8 cellular contexts compared by ENCODE assay signal in the genomic region with DNA sequence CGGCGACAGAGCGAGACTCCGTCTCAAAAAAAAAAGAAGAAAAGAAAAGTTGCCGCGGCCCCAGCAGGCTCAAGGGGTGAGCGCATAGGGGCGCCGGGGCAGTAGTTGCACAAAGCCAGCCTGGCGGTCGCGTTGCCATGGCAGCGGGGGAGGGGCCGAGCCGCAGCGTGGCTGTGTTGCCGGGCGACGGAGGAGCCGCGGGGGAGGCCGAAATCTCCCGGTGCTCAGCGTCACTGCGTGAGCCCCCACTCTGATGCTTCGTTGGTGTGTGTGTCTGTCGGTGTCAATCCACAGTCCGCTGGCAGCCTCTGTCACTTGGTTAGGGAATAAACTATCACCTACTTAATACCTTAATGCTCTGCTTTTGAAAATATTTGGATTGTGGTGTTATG.
DNase-seq lines count a peak whose midpoint lies in the region; ATAC-seq and TF ChIP-seq lines count a peak whose summit lies in the region.

No MANE protein-coding gene starts in this region.

- H2AFZ ChIP-seq in neural cell (ENCODE audit: low read depth, low read length) = peak overlapping the region; percentile 63

- peak overlapping the region; percentile 77 for H3K4me2 ChIP-seq in neural cell (ENCODE audit: low read length)

- peak overlapping the region; percentile 83 to 98 for H3K4me3 Mint-ChIP-seq in CD14-positive monocyte
- peak overlapping the region; percentile 83 for H3K4me3 Mint-ChIP-seq in stimulated activated naive CD8-positive, alpha-beta T cell treated with anti-CD3 and anti-CD28 coated beads, Interleukin-15, amount 100 ng/mL, for 72 hours

- H3K36me3 ChIP-seq in neural cell (ENCODE audit: insufficient read depth, low read length) = no peaks in the 10 kb centered on the region

- ATAC-seq in GM19455 (IDR thresholded peaks at IDR 0.05; ENCODE audit: unreplicated experiment) = peak; percentile 71
- peak; percentile 66 for ATAC-seq in HG03558 (IDR thresholded peaks at IDR 0.05; ENCODE audit: extremely low read depth, unreplicated experiment)
- ATAC-seq in stimulated activated naive CD8-positive, alpha-beta T cell treated with anti-CD3 and anti-CD28 coated beads, Interleukin-15, amount 100 ng/mL, for 72 hours = peak; percentile 96

- DNase-seq in CD14-positive monocyte (ENCODE audit: low spot score) (no peak), RPMI7951 (ENCODE audit: low read depth) (peak; percentile 79), activated gamma-delta T cell treated with Interleukin-2 at 50 U/mL for 16 hours (peak; percentile 91), foreskin melanocyte (peak; percentile 45)
- peak; percentile 85 to 87 for DNase-seq in stimulated activated naive CD8-positive, alpha-beta T cell treated with anti-CD3 and anti-CD28 coated beads, Interleukin-15, amount 100 ng/mL, for 72 hours

- no peaks in the 10 kb centered on the region for H3K9me3 ChIP-seq in neural cell (ENCODE audit: low read length)

- H3K9me3 Mint-ChIP-seq in CD14-positive monocyte = peaks cover 0 to 5% (median 0%) of the 10 kb centered on the region in 7 donors
- no peaks in the 10 kb centered on the region for H3K9me3 Mint-ChIP-seq in stimulated activated naive CD8-positive, alpha-beta T cell treated with anti-CD3 and anti-CD28 coated beads, Interleukin-15, amount 100 ng/mL, for 72 hours

- no peak for TF ChIP-seq RAD21 in neural cell (conservative IDR thresholded peaks at IDR 0.05)

- H4K20me1 ChIP-seq in neural cell (ENCODE audit: insufficient read depth) = no peaks in the 10 kb centered on the region

- peaks cover 15% of the 10 kb centered on the region for H3K4me1 Mint-ChIP-seq in CD14-positive monocyte
- peaks cover 18% of the 10 kb centered on the region for H3K4me1 Mint-ChIP-seq in stimulated activated naive CD8-positive, alpha-beta T cell treated with anti-CD3 and anti-CD28 coated beads, Interleukin-15, amount 100 ng/mL, for 72 hours

- H3K36me3 Mint-ChIP-seq in CD14-positive monocyte = no peaks in the 10 kb centered on the region

- no peak for TF ChIP-seq CTCF in CD14-positive monocyte (IDR thresholded peaks at IDR 0.05)
- no peak for TF ChIP-seq CTCF in neural cell (IDR thresholded peaks at IDR 0.05; ENCODE audit: poor library complexity, severe bottlenecking)

- no peaks in the 10 kb centered on the region for H3K9me2 ChIP-seq in neural cell (ENCODE audit: insufficient read depth, low read length)

- no peaks in the 10 kb centered on the region for H3K27me3 ChIP-seq in neural cell (ENCODE audit: insufficient read depth, low read depth, low read length)

- H3K27ac Mint-ChIP-seq in CD14-positive monocyte = peak overlapping the region in 4 of 7 donors; percentile 49 to 69 (median 63)
- H3K27ac Mint-ChIP-seq in stimulated activated naive CD8-positive, alpha-beta T cell treated with anti-CD3 and anti-CD28 coated beads, Interleukin-15, amount 100 ng/mL, for 72 hours = peak overlapping the region; percentile 12 to 46

- peak overlapping the region; percentile 79 for H3K9ac ChIP-seq in neural cell (ENCODE audit: low read length)

- TF ChIP-seq EP300 in neural cell (conservative IDR thresholded peaks at IDR 0.05; ENCODE audit: poor library complexity, severe bottlenecking) = peak; percentile 62

- intact Hi-C loops in CD14-positive monocyte (cut with micrococcal nuclease) = no loop called here

- peak overlapping the region; percentile 69 for H3K27ac ChIP-seq in neural cell (ENCODE audit: low read length)

- H3K79me2 ChIP-seq in neural cell (replicated peaks; ENCODE audit: insufficient read depth, low read length) = peaks cover 10% of the 10 kb centered on the region

- H3F3A ChIP-seq in neural cell (ENCODE audit: insufficient read depth, low read length, poor library complexity, severe bottlenecking) = no peaks in the 10 kb centered on the region

- peak overlapping the region; percentile 93 for H3K4me3 ChIP-seq in neural cell (ENCODE audit: low read length)

- peaks cover 23 to 43% (median 39%) of the 10 kb centered on the region in 3 donors for H3K27me3 Mint-ChIP-seq in CD14-positive monocyte (ENCODE audit: low read depth in 3 of 3)
- H3K27me3 Mint-ChIP-seq in stimulated activated naive CD8-positive, alpha-beta T cell treated with anti-CD3 and anti-CD28 coated beads, Interleukin-15, amount 100 ng/mL, for 72 hours = peaks cover 27% of the 10 kb centered on the region

TF ChIP-seq in neural cell, 6 proteins besides CTCF, POLR2A, EP300 and RAD21:
- TF ChIP-seq SMC3 (conservative IDR thresholded peaks at IDR 0.05; ENCODE audit: poor library complexity) (peak; percentile 18), POLR2AphosphoS5 (IDR thresholded peaks at IDR 0.05) (peak; percentile 44), TAF1 (IDR thresholded peaks at IDR 0.05; ENCODE audit: low read depth) (no peak), MXI1 (conservative IDR thresholded peaks at IDR 0.05; ENCODE audit: poor library complexity, severe bottlenecking) (peak; percentile 79), EZH2 (IDR thresholded peaks at IDR 0.05; ENCODE audit: borderline replicate concordance, insufficient read depth, low read length, poor library complexity, severe bottlenecking) (no peak)
- TF ChIP-seq, protein P1, sequence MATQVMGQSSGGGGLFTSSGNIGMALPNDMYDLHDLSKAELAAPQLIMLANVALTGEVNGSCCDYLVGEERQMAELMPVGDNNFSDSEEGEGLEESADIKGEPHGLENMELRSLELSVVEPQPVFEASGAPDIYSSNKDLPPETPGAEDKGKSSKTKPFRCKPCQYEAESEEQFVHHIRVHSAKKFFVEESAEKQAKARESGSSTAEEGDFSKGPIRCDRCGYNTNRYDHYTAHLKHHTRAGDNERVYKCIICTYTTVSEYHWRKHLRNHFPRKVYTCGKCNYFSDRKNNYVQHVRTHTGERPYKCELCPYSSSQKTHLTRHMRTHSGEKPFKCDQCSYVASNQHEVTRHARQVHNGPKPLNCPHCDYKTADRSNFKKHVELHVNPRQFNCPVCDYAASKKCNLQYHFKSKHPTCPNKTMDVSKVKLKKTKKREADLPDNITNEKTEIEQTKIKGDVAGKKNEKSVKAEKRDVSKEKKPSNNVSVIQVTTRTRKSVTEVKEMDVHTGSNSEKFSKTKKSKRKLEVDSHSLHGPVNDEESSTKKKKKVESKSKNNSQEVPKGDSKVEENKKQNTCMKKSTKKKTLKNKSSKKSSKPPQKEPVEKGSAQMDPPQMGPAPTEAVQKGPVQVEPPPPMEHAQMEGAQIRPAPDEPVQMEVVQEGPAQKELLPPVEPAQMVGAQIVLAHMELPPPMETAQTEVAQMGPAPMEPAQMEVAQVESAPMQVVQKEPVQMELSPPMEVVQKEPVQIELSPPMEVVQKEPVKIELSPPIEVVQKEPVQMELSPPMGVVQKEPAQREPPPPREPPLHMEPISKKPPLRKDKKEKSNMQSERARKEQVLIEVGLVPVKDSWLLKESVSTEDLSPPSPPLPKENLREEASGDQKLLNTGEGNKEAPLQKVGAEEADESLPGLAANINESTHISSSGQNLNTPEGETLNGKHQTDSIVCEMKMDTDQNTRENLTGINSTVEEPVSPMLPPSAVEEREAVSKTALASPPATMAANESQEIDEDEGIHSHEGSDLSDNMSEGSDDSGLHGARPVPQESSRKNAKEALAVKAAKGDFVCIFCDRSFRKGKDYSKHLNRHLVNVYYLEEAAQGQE (IDR thresholded peaks at IDR 0.05; ENCODE audit: borderline replicate concordance) = no peak
TF ChIP-seq in neural cell: peak in this region for 3.
